ENCODE assay signal across 16 cellular contexts in the genomic region with DNA sequence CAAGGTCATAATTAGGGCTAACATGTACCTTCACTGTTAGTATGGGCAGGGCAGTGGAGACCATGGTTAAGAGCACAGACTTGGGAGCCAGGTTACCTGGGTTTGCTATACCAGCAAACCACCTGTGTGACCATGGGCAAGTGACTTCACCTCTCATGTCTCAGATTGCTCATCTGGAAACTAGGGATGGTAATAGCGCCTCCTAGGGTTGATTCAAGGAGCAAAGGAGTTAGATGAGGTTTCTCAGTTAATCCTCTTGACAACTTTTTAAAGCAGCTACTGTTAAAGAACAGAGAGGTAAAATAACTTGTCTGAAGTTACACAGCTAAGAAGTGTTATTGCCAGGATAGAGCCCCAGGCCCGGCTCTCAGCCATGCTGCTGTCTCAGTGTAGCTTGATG. TPM values are rescaled to one million over a fixed set of nuclear protein-coding genes. Genes with fewer than 3 reads are reported as not detected.
DNase-seq lines count a peak whose midpoint lies in the region; ATAC-seq and TF ChIP-seq lines count a peak whose summit lies in the region.
"Had no signal": no experiment of that assay in that cellular context is flagged by ENCODE, and none has a peak within 500 bp of the region (broad histone marks: within the 10 kb centered on the region; RNA-seq: fewer than 3 reads in every experiment).

No MANE protein-coding gene starts in this region.

- no peaks in the 10 kb centered on the region for H3K79me2 ChIP-seq in Loucy (ENCODE audit: insufficient read depth, low read length)

- H3K4me3 ChIP-seq in Loucy (ENCODE audit: low read length, poor library complexity, severe bottlenecking) (no peak overlapping the region), cardiac fibroblast (replicated peaks in 1 of 2; ENCODE audit: low read depth in 2 of 2, low read length in 2 of 2) (no peak overlapping the region)
- H3K4me3 ChIP-seq: BLaER1, heart left ventricle had no signal

- H3K27ac Mint-ChIP-seq in activated naive CD4-positive, alpha-beta T cell treated with anti-CD3 and anti-CD28 coated beads for 36 hours, result peak overlapping the region; percentile 69
- peak overlapping the region; percentile 63 for H3K27ac Mint-ChIP-seq in stimulated activated effector memory CD8-positive, alpha-beta T cell treated with anti-CD3 and anti-CD28 coated beads, Interleukin-12 subunit alpha, Interleukin-12 subunit beta, amount 100 ng/mL, for 72 hours
- H3K27ac Mint-ChIP-seq: activated naive CD8-positive, alpha-beta T cell treated with anti-CD3 and anti-CD28 coated beads for 36 hours had no signal

- no peak overlapping the region for H3K4me2 ChIP-seq in Loucy (ENCODE audit: low read depth, low read length, poor library complexity, severe bottlenecking)

- no peaks in the 10 kb centered on the region for H3K36me3 ChIP-seq in Loucy (ENCODE audit: insufficient read depth, low read length)
- H3K36me3 ChIP-seq: BLaER1 had no signal

- intact Hi-C loops in activated naive CD4-positive, alpha-beta T cell treated with anti-CD3 and anti-CD28 coated beads for 36 hours (cut with micrococcal nuclease), result loop anchor here (5.0 kb wide), 1 partner anchor 203 kb away; no protein-coding TSS in a partner anchor

- peaks cover 30% of the 10 kb centered on the region for H3K4me1 Mint-ChIP-seq in activated naive CD4-positive, alpha-beta T cell treated with anti-CD3 and anti-CD28 coated beads for 36 hours (ENCODE audit: low read depth)
- peaks cover 34% of the 10 kb centered on the region for H3K4me1 Mint-ChIP-seq in stimulated activated effector memory CD8-positive, alpha-beta T cell treated with anti-CD3 and anti-CD28 coated beads, Interleukin-12 subunit alpha, Interleukin-12 subunit beta, amount 100 ng/mL, for 72 hours

- DNase-seq in activated naive CD4-positive, alpha-beta T cell treated with anti-CD3 and anti-CD28 coated beads for 36 hours, result no peak
- no peak for DNase-seq in activated naive CD4-positive, alpha-beta T cell treated with Interleukin-2 at 50 U/mL for 16 hours
- DNase-seq in cardiac fibroblast (ENCODE audit: low read depth in 2 of 2) (no peak), NCI-H82 treated with DMSO at 0.1 percent for 48 hours (lab: John Stamatoyannopoulos, UW; ENCODE audit: unreplicated experiment) (no peak), NCI-H187 treated with DMSO at 0.1 percent for 48 hours (lab: John Stamatoyannopoulos, UW) (no peak)
- DNase-seq in stimulated activated effector memory CD8-positive, alpha-beta T cell treated with anti-CD3 and anti-CD28 coated beads, Interleukin-12 subunit alpha, Interleukin-12 subunit beta, amount 100 ng/mL, for 72 hours (ENCODE audit: low spot score in 2 of 2), result no peak
- DNase-seq: activated naive CD8-positive, alpha-beta T cell treated with anti-CD3 and anti-CD28 coated beads for 36 hours; HCEC 1CT; NCI-H2081 treated with DMSO at 0.1 percent for 48 hours; occipital lobe had no signal

- H3K36me3 Mint-ChIP-seq in activated naive CD4-positive, alpha-beta T cell treated with anti-CD3 and anti-CD28 coated beads for 36 hours (ENCODE audit: low read depth), result peaks cover 3% of the 10 kb centered on the region
- peaks cover 39% of the 10 kb centered on the region for H3K36me3 Mint-ChIP-seq in stimulated activated effector memory CD8-positive, alpha-beta T cell treated with anti-CD3 and anti-CD28 coated beads, Interleukin-12 subunit alpha, Interleukin-12 subunit beta, amount 100 ng/mL, for 72 hours
- H3K36me3 Mint-ChIP-seq: activated naive CD8-positive, alpha-beta T cell treated with anti-CD3 and anti-CD28 coated beads for 36 hours had no signal

- H3K9me2 ChIP-seq in Loucy (replicated peaks; ENCODE audit: low read depth, low read length), result no peaks in the 10 kb centered on the region

- no peak for ATAC-seq in stimulated activated effector memory CD8-positive, alpha-beta T cell treated with anti-CD3 and anti-CD28 coated beads, Interleukin-12 subunit alpha, Interleukin-12 subunit beta, amount 100 ng/mL, for 72 hours
- ATAC-seq in GM21515 (IDR thresholded peaks at IDR 0.05; ENCODE audit: unreplicated experiment), result no peak
- ATAC-seq: heart left ventricle had no signal

- H4K20me1 ChIP-seq in Loucy (ENCODE audit: insufficient read depth, low read length, poor library complexity, severe bottlenecking), result no peaks in the 10 kb centered on the region

- CTCF ChIA-PET in activated naive CD4-positive, alpha-beta T cell treated with anti-CD3 and anti-CD28 coated beads for 36 hours (lab: Charles Lee), result interaction anchor here (1.2 to 11.0 kb wide), 4 partner anchors 10 to 187 kb away, joined by 4 to 355 read pairs (median 4); no protein-coding TSS in a partner anchor

- TF ChIP-seq CTCF in Loucy (conservative IDR thresholded peaks at IDR 0.05; ENCODE audit: low read length) (peak; percentile 69), cardiac fibroblast (IDR thresholded peaks at IDR 0.05; ENCODE audit: low read depth, low read length) (peak; percentile 18)

- H3K27me3 ChIP-seq in Loucy (ENCODE audit: insufficient read depth, low read length, poor library complexity, severe bottlenecking), result no peaks in the 10 kb centered on the region
- H3K27me3 ChIP-seq: BLaER1, heart left ventricle had no signal

- H3K9me3 ChIP-seq in Loucy (ENCODE audit: insufficient read depth, low read depth, low read length), result no peaks in the 10 kb centered on the region
- H3K9me3 ChIP-seq: BLaER1, heart left ventricle had no signal

- no peak overlapping the region for H3K4me3 Mint-ChIP-seq in activated naive CD4-positive, alpha-beta T cell treated with anti-CD3 and anti-CD28 coated beads for 36 hours
- H3K4me3 Mint-ChIP-seq in stimulated activated effector memory CD8-positive, alpha-beta T cell treated with anti-CD3 and anti-CD28 coated beads, Interleukin-12 subunit alpha, Interleukin-12 subunit beta, amount 100 ng/mL, for 72 hours, result no peak overlapping the region
- H3K4me3 Mint-ChIP-seq: activated naive CD8-positive, alpha-beta T cell treated with anti-CD3 and anti-CD28 coated beads for 36 hours had no signal

- peaks cover 2% of the 10 kb centered on the region for H3K4me1 ChIP-seq in Loucy (ENCODE audit: insufficient read depth, low read length, poor library complexity, severe bottlenecking)

- H3K9me3 Mint-ChIP-seq in activated naive CD4-positive, alpha-beta T cell treated with anti-CD3 and anti-CD28 coated beads for 36 hours, result no peaks in the 10 kb centered on the region
- no peaks in the 10 kb centered on the region for H3K9me3 Mint-ChIP-seq in stimulated activated effector memory CD8-positive, alpha-beta T cell treated with anti-CD3 and anti-CD28 coated beads, Interleukin-12 subunit alpha, Interleukin-12 subunit beta, amount 100 ng/mL, for 72 hours
- H3K9me3 Mint-ChIP-seq: activated naive CD8-positive, alpha-beta T cell treated with anti-CD3 and anti-CD28 coated beads for 36 hours had no signal

- no peak overlapping the region for H3K9ac ChIP-seq in Loucy (ENCODE audit: low read depth, low read length, poor library complexity, severe bottlenecking)
- H3K9ac ChIP-seq: BLaER1 had no signal

- H2AFZ ChIP-seq in Loucy (ENCODE audit: low read length), result no peak overlapping the region

- H3K27me3 Mint-ChIP-seq in activated naive CD4-positive, alpha-beta T cell treated with anti-CD3 and anti-CD28 coated beads for 36 hours (ENCODE audit: low read depth), result no peaks in the 10 kb centered on the region
- H3K27me3 Mint-ChIP-seq: activated naive CD8-positive, alpha-beta T cell treated with anti-CD3 and anti-CD28 coated beads for 36 hours had no signal

- H3F3A ChIP-seq in Loucy (ENCODE audit: low read depth), result no peaks in the 10 kb centered on the region

RNA-seq across cellular contexts. Expression of a gene that starts 0.8 kb away (rescaled TPM):
- under 1 TPM; 0.36 to 0.37 TPM for total RNA-seq in activated naive CD4-positive, alpha-beta T cell treated with anti-CD3 and anti-CD28 coated beads for 36 hours
- total RNA-seq: lower leg skin; T-helper 1 cell treated with Interleukin-12 subunit alpha and Interleukin-12 subunit beta and Interleukin-4 antibody, amounts not matched to agents 30 ng/mL and 1 ng/mL, for 36 hours had no signal

RNA-seq across cellular contexts. Expression of a gene that starts 33.4 kb away (rescaled TPM):
- total RNA-seq in activated naive CD4-positive, alpha-beta T cell treated with anti-CD3 and anti-CD28 coated beads for 36 hours, result 100 to 1,000 TPM; 205 to 208 TPM
